In genomic region chr15:77508541-77509505, GRCh38 we compare ENCODE assay signal across 10 cellular contexts.
DNase-seq lines count a peak whose midpoint lies in the region; ATAC-seq and TF ChIP-seq lines count a peak whose summit lies in the region.
"Had no signal": no experiment of that assay in that cellular context is flagged by ENCODE, and none has a peak within 500 bp of the region (broad histone marks: within the 10 kb centered on the region; RNA-seq: fewer than 3 reads in every experiment).

No MANE protein-coding gene starts in this region.

- H3K79me1 ChIP-seq in IMR-90 (ENCODE audit: low read depth in 1 of 2, low read length in 2 of 2): no peaks in the 10 kb centered on the region

- peak overlapping the region; percentile 16 for H2AK9ac ChIP-seq in IMR-90 (replicated peaks; ENCODE audit: low read depth, low read length, poor library complexity)

- H3K56ac ChIP-seq in IMR-90 (ENCODE audit: extremely low read depth, insufficient read depth, low read length): no peak overlapping the region

- dilution Hi-C loops in IMR-90 (cut with HindIII; ENCODE audit: low sequenced_read_pairs, unreplicated experiment): no loop called here

- H3K27ac ChIP-seq in IMR-90 (ENCODE audit: insufficient read depth, low read length) (no peak overlapping the region), caudate nucleus (ENCODE audit: low read depth, low read length) (peak overlapping the region; percentile 98), substantia nigra (ENCODE audit: low read depth, low read length, poor library complexity, severe bottlenecking) (peak overlapping the region; percentile 96)

- in situ Hi-C loops in IMR-90 (cut with MboI; ENCODE audit: low sequenced_read_pairs): no loop called here

- H2BK120ac ChIP-seq in IMR-90 (ENCODE audit: low read depth, low read length): no peak overlapping the region; the same call in 1 of the 2 replicates

- no peak overlapping the region for H2BK20ac ChIP-seq in IMR-90 (ENCODE audit: low read depth, low read length)

- H3K23ac ChIP-seq in IMR-90 (ENCODE audit: low read depth, low read length): no peak overlapping the region

- H2AK5ac ChIP-seq in IMR-90 (ENCODE audit: low read depth, low read length): peak overlapping the region; percentile 35; the same call in 1 of the 2 replicates

- DNase-seq in IMR-90 (peak; percentile 71), caudate nucleus (lab: John Stamatoyannopoulos, UW) (peak in 1 of 61 donors; percentile 35), left lobe of liver (ENCODE audit: low spot score) (peak; percentile 71), substantia nigra (lab: John Stamatoyannopoulos, UW) (peak in 4 of 49 donors; percentile 20 to 74 (median 46)), DMS53 treated with DMSO at 0.1 percent for 48 hours (lab: John Stamatoyannopoulos, UW; ENCODE audit: unreplicated experiment) (no peak), NCI-H2029 treated with DMSO at 0.1 percent for 48 hours (lab: John Stamatoyannopoulos, UW) (no peak)
- DNase-seq: activated CD4-positive, alpha-beta T cell treated with anti-CD3 and anti-CD28 coated beads for 1 hour; NCI-H748 treated with DMSO at 0.1 percent for 48 hours had no signal

- intact Hi-C loops in IMR-90 (cut with micrococcal nuclease): no loop called here

- TF ChIP-seq POLR2A in IMR-90 (IDR thresholded peaks at IDR 0.05; ENCODE audit: low read depth, low read length): no peak

- POLR2A ChIA-PET in IMR-90 (lab: Charles Lee; ENCODE audit: unreplicated experiment): no interaction called here

- no peak overlapping the region; the same call in 2 of the 3 replicates for H2BK15ac ChIP-seq in IMR-90 (ENCODE audit: low read depth, low read length)

- no peak overlapping the region; the same call in 1 of the 2 replicates for H4K91ac ChIP-seq in IMR-90 (ENCODE audit: insufficient read depth, low read depth, low read length)

- no peaks in the 10 kb centered on the region for H3K36me3 ChIP-seq in IMR-90 (ENCODE audit: control insufficient read depth, insufficient read depth, low read length)

- no peak overlapping the region for H3K9ac ChIP-seq in IMR-90 (ENCODE audit: low read depth, low read length)

- WGBS in IMR-90 (ENCODE audit: extremely low coverage in 2 of 2, insufficient read length in 1 of 2), 2 experiments: no CpG with 5 or more reads among the region's 8 CpGs

- TF ChIP-seq CTCF in IMR-90 (conservative IDR thresholded peaks at IDR 0.05; ENCODE audit: low read depth, low read length): no peak

- H3K4me2 ChIP-seq in IMR-90 (ENCODE audit: low read depth, low read length): no peak overlapping the region

- no peaks in the 10 kb centered on the region for H3K27me3 ChIP-seq in IMR-90 (ENCODE audit: control insufficient read depth, insufficient read depth, low read length)

- H4K8ac ChIP-seq in IMR-90 (ENCODE audit: low read depth in 2 of 2, low read length in 2 of 2): peak overlapping the region in 1 of 2 experiments; percentile 20; a peak in 2 of 4 replicates

- 0 out of 2 replicates have a peak overlapping the region, but pooled peaks have one; percentile 15 for H4K5ac ChIP-seq in IMR-90 (ENCODE audit: low read depth, low read length)

- H3K9me3 ChIP-seq in IMR-90 (ENCODE audit: control insufficient read depth, insufficient read depth, low read length): peaks cover 2% of the 10 kb centered on the region; the same call in 1 of the 2 replicates

- TF ChIP-seq RAD21 in IMR-90 (IDR thresholded peaks at IDR 0.05; ENCODE audit: low read length): no peak

- H3K9me1 ChIP-seq in IMR-90 (ENCODE audit: insufficient read depth, low read length): peaks cover 7% of the 10 kb centered on the region

- H4K20me1 ChIP-seq in IMR-90 (ENCODE audit: insufficient read depth, low read length): no peaks in the 10 kb centered on the region

- no TSS peak for BruUV-seq in IMR-90 (replicated peaks; lab: Mats Ljungman, UMichigan)

- peak overlapping the region; percentile 90 for H3K14ac ChIP-seq in IMR-90 (replicated peaks; ENCODE audit: low read depth, low read length)

- peaks cover 13% of the 10 kb centered on the region for H3K4me1 ChIP-seq in IMR-90 (ENCODE audit: control insufficient read depth, insufficient read depth, low read length)

- peak overlapping the region; percentile 79 for H2AFZ ChIP-seq in IMR-90 (replicated peaks; ENCODE audit: low read length, poor library complexity)

- CTCF ChIA-PET in IMR-90 (lab: Yijun Ruan, JAX): interaction anchor here (0.7 to 1.6 kb wide), 2 partner anchors 10 to 34 kb away, joined by 3 to 4 read pairs; no protein-coding TSS in a partner anchor

- H3K4me3 ChIP-seq in IMR-90 (ENCODE audit: insufficient read depth, low read depth, low read length): no peak overlapping the region

- no peak overlapping the region for H3K18ac ChIP-seq in IMR-90 (ENCODE audit: low read depth, low read length)

- H2BK5ac ChIP-seq in IMR-90 (ENCODE audit: low read depth, low read length, poor library complexity, severe bottlenecking): no peak overlapping the region

- peak; percentile 30 for ATAC-seq in IMR-90 (ENCODE audit: low read depth)
- ATAC-seq in left lobe of liver: peak; percentile 65
- ATAC-seq in HG03342 (IDR thresholded peaks at IDR 0.05; ENCODE audit: unreplicated experiment): no peak
- ATAC-seq in GM19324 (IDR thresholded peaks at IDR 0.05; ENCODE audit: low FRiP score, unreplicated experiment): no peak

- no peak overlapping the region for H3K4ac ChIP-seq in IMR-90 (ENCODE audit: low read depth, low read length)

TF ChIP-seq in IMR-90, 13 proteins besides CTCF, POLR2A, EP300 and RAD21:
- TF ChIP-seq RCOR1 (IDR thresholded peaks at IDR 0.05; ENCODE audit: insufficient replicate concordance, low read length): no peak
- peak; percentile 50 for TF ChIP-seq CEBPB (IDR thresholded peaks at IDR 0.05; ENCODE audit: low read depth, low read length)

Comparison
In these comparisons a context has a peak if more than half of its experiments do, and no peak if none do; other contexts are left out.
1. ATAC-seq: peak in IMR-90 (single experiment) and left lobe of liver (single experiment); none in HG03342 (single experiment) and GM19324 (single experiment).
2. DNase-seq: peak in IMR-90 (single experiment) and left lobe of liver (single experiment); none in DMS53 treated with DMSO at 0.1 percent for 48 hours (single experiment) and NCI-H2029 treated with DMSO at 0.1 percent for 48 hours (single experiment).